12 cellular contexts compared by ENCODE assay signal in the genomic region with DNA sequence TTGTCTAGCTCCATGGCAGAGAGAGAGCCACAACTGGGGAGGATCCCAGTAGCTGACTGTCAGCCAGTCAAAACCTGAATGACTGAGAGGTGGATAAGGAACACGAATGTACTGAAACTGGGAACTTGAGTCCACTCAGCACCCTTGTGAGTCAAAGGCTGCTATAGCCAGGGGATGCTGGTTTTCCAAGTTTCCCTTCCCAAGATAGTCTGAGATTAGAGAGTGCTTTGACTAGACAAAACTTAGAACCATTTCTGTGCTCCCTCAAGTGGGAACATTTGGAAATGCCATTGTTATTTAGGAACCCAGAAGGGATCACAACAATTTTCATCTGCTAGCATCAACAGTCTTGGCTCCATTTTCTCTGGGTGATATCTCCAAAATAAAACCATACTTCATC. TPM values are rescaled to one million over a fixed set of nuclear protein-coding genes. Genes with fewer than 3 reads are reported as not detected.
A peak's percentile ranks its signal among the peaks of the same experiment; 100 is the strongest.
DNase-seq lines count a peak whose midpoint lies in the region; ATAC-seq, FAIRE-seq and TF ChIP-seq lines count a peak whose summit lies in the region.
"Had no signal": no experiment of that assay in that cellular context is flagged by ENCODE, and none has a peak within 500 bp of the region (broad histone marks: within the 10 kb centered on the region; RNA-seq: fewer than 3 reads in every experiment).

No MANE protein-coding gene starts in this region.

- intact Hi-C loops in K562 (cut with micrococcal nuclease) = no loop called here

- CTCF ChIA-PET in HEK293 (lab: Yijun Ruan, JAX) (interaction anchor here (0.6 to 4.3 kb wide), 10 partner anchors 11 to 161 kb away, joined by 3 to 53 read pairs (median 5); no protein-coding TSS in a partner anchor), K562 (lab: Yijun Ruan, JAX; ENCODE audit: low intra/inter-chr PET ratio) (interaction anchor here (1.6 kb wide), 1 partner anchor 18 kb away, joined by 10 read pairs; no protein-coding TSS in a partner anchor)

- WGBS in K562 (ENCODE audit: insufficient coverage, low coverage, missing lambda C conversion rate) = 8% methylated on average over 1 of the region's 1 CpG

- POLR2A ChIA-PET in HEK293 (lab: Yijun Ruan, JAX) = interaction anchor here (1.1 to 1.4 kb wide), 2 partner anchors 29 to 46 kb away, joined by 3 read pairs; no protein-coding TSS in a partner anchor
- POLR2A ChIA-PET in K562 (lab: Yijun Ruan, JAX) = interaction anchor here (0.6 to 5.2 kb wide), 8 partner anchors 9 to 252 kb away, joined by 3 to 78 read pairs (median 4); a partner anchor contains a TSS

- H2AFZ ChIP-seq in K562 (ENCODE audit: low read depth, low read length) (no peak overlapping the region; the same call in 1 of the 2 replicates), keratinocyte (ENCODE audit: control insufficient read depth, low read length) (no peak overlapping the region)

- H3K27me3 ChIP-seq in K562 (ENCODE audit: control insufficient read depth in 2 of 2, insufficient read depth in 2 of 2, low read length in 2 of 2) (no peaks in the 10 kb centered on the region), keratinocyte (ENCODE audit: control insufficient read depth, extremely low read depth, insufficient read depth, low read length) (no peaks in the 10 kb centered on the region)
- H3K27me3 ChIP-seq: suprapubic skin had no signal

- H3K79me2 ChIP-seq in K562 (ENCODE audit: control insufficient read depth, insufficient read depth, low read length) (peaks cover 30% of the 10 kb centered on the region), keratinocyte (ENCODE audit: control insufficient read depth, insufficient read depth, low read length) (peaks cover 33% of the 10 kb centered on the region)

- dilution Hi-C loops in keratinocyte (cut with MboI; ENCODE audit: extremely low pct_ligation_motif_present, low sequenced_read_pairs) = no loop called here

- H3K9me1 ChIP-seq in K562 (ENCODE audit: control insufficient read depth, insufficient read depth, low read length) (no peaks in the 10 kb centered on the region), keratinocyte (ENCODE audit: control insufficient read depth, extremely low read depth, insufficient read depth, low read length) (no peaks in the 10 kb centered on the region)

- 0 out of 2 replicates have a peak, but pooled peaks cover 3% of the 10 kb centered on the region for H4K20me1 ChIP-seq in K562 (replicated peaks; ENCODE audit: control insufficient read depth, insufficient read depth, low read length)
- no peaks in the 10 kb centered on the region for H4K20me1 ChIP-seq in keratinocyte (ENCODE audit: control insufficient read depth, extremely low read depth, insufficient read depth, low read length)

- H3K4me1 ChIP-seq in HEK293 (ENCODE audit: control insufficient read depth, insufficient read depth, low read length) (no peaks in the 10 kb centered on the region; the same call in none of the 2 replicates), K562 (replicated peaks in 1 of 2; ENCODE audit: control insufficient read depth in 2 of 2, insufficient read depth in 2 of 2, low read length in 2 of 2) (peaks cover 30 to 36% of the 10 kb centered on the region in 2 experiments), keratinocyte (ENCODE audit: control insufficient read depth, extremely low read depth, insufficient read depth, low read length) (peaks cover 3% of the 10 kb centered on the region)

- H3K4me3 ChIP-seq in HEK293 (ENCODE audit: low read depth, low read length) (no peak overlapping the region), K562 (no peak overlapping the region), keratinocyte (ENCODE audit: control insufficient read depth in 2 of 3, extremely low read depth in 1 of 3, insufficient read depth in 2 of 3, low read depth in 1 of 3, low read length in 3 of 3) (no peak overlapping the region)
- H3K4me3 ChIP-seq: lower lobe of right lung, suprapubic skin had no signal

- TF ChIP-seq CTCF in AG09319 (IDR thresholded peaks at IDR 0.05; ENCODE audit: low read depth, low read length) = peak; percentile 30
- peak; percentile 37 for TF ChIP-seq CTCF in HEK293 (tag by site-specific recombination; IDR thresholded peaks at IDR 0.05)
- peak; percentile 37 to 45 (median 38); a peak in 4 of 6 replicates for TF ChIP-seq CTCF in K562 (IDR thresholded peaks at IDR 0.05 in 2 of 3, conservative IDR thresholded peaks at IDR 0.05 in 1 of 3; ENCODE audit: insufficient read depth in 2 of 3, low read depth in 1 of 3, low read length in 3 of 3)
- TF ChIP-seq CTCF in keratinocyte (optimal IDR thresholded peaks at IDR 0.05 in 1 of 3, IDR thresholded peaks at IDR 0.05 in 1 of 3, conservative IDR thresholded peaks at IDR 0.05 in 1 of 3; ENCODE audit: extremely low read depth in 1 of 3, insufficient read depth in 2 of 3, low read length in 3 of 3) = peak in 2 of 3 experiments; percentile 19 to 23

- H3K9me3 ChIP-seq in HEK293 (ENCODE audit: control insufficient read depth, insufficient read depth, low read depth, low read length) (no peaks in the 10 kb centered on the region), K562 (replicated peaks; ENCODE audit: control insufficient read depth, insufficient read depth, low read depth, low read length) (no peaks in the 10 kb centered on the region), keratinocyte (ENCODE audit: control insufficient read depth, low read depth, low read length) (no peaks in the 10 kb centered on the region)
- H3K9me3 ChIP-seq: lower lobe of right lung, suprapubic skin had no signal

- ATAC-seq in K562 (no peak), HG03280 (IDR thresholded peaks at IDR 0.05; ENCODE audit: unreplicated experiment) (no peak), GM18867 (IDR thresholded peaks at IDR 0.05; ENCODE audit: unreplicated experiment) (no peak)
- ATAC-seq: lower lobe of right lung had no signal

- no peak for FAIRE-seq in K562 (lab: Jason Lieb, UNC)
- no peak for FAIRE-seq in keratinocyte (lab: Jason Lieb, UNC)

- no peak for TF ChIP-seq EP300 in K562 (IDR thresholded peaks at IDR 0.05; ENCODE audit: low read length)

- H3K4me2 ChIP-seq in K562 (ENCODE audit: insufficient read depth, low read length) (peak overlapping the region; percentile 13; the same call in 1 of the 2 replicates), keratinocyte (ENCODE audit: control insufficient read depth, extremely low read depth, insufficient read depth, low read depth, low read length) (no peak overlapping the region)

- DNase-seq in AG09319 (ENCODE audit: extremely low read depth, low read depth) (no peak), K562 (ENCODE audit: extremely low read depth in 1 of 4, low spot score in 3 of 4) (peak in 2 of 4 experiments; percentile 11 to 22), keratinocyte (ENCODE audit: low read depth, low spot score) (no peak)
- DNase-seq in activated CD4-positive, alpha-beta T cell treated with anti-CD3 and anti-CD28 coated beads, Interleukin-2, amount 50 U/mL, for 4 hours = no peak
- DNase-seq in activated naive CD4-positive, alpha-beta T cell treated with Interleukin-2 at 50 U/mL for 16 hours = no peak
- DNase-seq: DMS153, lower lobe of right lung, NCI-H1694 treated with DMSO at 0.1 percent for 48 hours had no signal

- BruUV-seq in K562 (replicated peaks; lab: Mats Ljungman, UMichigan) = no TSS peak

- peak in 1 of 2 experiments; percentile 37; a peak in 1 of 4 replicates for TF ChIP-seq RAD21 in K562 (CRISPR knock-in tag; conservative IDR thresholded peaks at IDR 0.05 in 1 of 2, IDR thresholded peaks at IDR 0.05 in 1 of 2)

- no peak for TF ChIP-seq POLR2A in K562 (conservative IDR thresholded peaks at IDR 0.05)

- H3K36me3 ChIP-seq in HEK293 (ENCODE audit: control insufficient read depth in 2 of 2, insufficient read depth in 1 of 2, low read length in 2 of 2) = peaks cover 12 to 30% of the 10 kb centered on the region in 2 experiments; a peak in 2 of 3 replicates
- H3K36me3 ChIP-seq in K562 (ENCODE audit: control insufficient read depth, insufficient read depth, low read length) = peaks cover 36% of the 10 kb centered on the region
- H3K36me3 ChIP-seq in keratinocyte (ENCODE audit: control insufficient read depth in 2 of 2, extremely low read depth in 1 of 2, insufficient read depth in 2 of 2, low read length in 2 of 2) = peaks cover 13 to 18% of the 10 kb centered on the region in 2 experiments

- no peak overlapping the region for H3K27ac ChIP-seq in HEK293 (ENCODE audit: extremely low read depth, low read depth, low read length)
- H3K27ac ChIP-seq in K562 (ENCODE audit: extremely low read depth, low read depth, low read length) = peak overlapping the region; percentile 53
- H3K27ac ChIP-seq in keratinocyte (ENCODE audit: control insufficient read depth, insufficient read depth, low read length) = no peak overlapping the region
- H3K27ac ChIP-seq: lower lobe of right lung, suprapubic skin had no signal

- in situ Hi-C loops in K562 (cut with MboI) = no loop called here

- no peak overlapping the region; a peak in 1 of 4 replicates for H3K9ac ChIP-seq in K562 (ENCODE audit: insufficient read depth in 1 of 2, low read depth in 2 of 2, low read length in 2 of 2)
- no peak overlapping the region for H3K9ac ChIP-seq in keratinocyte (ENCODE audit: control insufficient read depth, extremely low read depth, insufficient read depth, low read length)

RNA-seq across cellular contexts. Expression of a gene that starts 4.0 kb away (rescaled TPM):
- total RNA-seq in K562 (2011; cell fraction: chromatin; rRNA removed; ENCODE audit: low replicate concordance) = 48.6 and 71.2 TPM in 2 replicates
- total RNA-seq in K562 (2011; cell fraction: nucleolus; rRNA removed) = 26.7 and 27.0 TPM in 2 replicates
- 42.8 and 56.8 TPM in 2 replicates for total RNA-seq in K562 (2011; cell fraction: nucleoplasm; rRNA removed)
- 51.1 and 51.6 TPM in 2 replicates for total RNA-seq in K562 (2014; rRNA removed)
- total RNA-seq in K562 (2014; rRNA removed; fragmentation: Illumina TruSeq; extraction: Trizol) = 79.1 and 86.8 TPM in 2 replicates
- 74.0 and 75.0 TPM in 2 replicates for total RNA-seq in K562 (2015; rRNA removed; fragmentation: Illumina TruSeq; extraction: Trizol)
- 49.3 and 51.9 TPM in 2 replicates for total RNA-seq in K562 (2021)
- polyA plus RNA-seq in K562 (2011; rRNA removed) = 109 TPM in 2 replicates
- 85.7 and 115 TPM in 2 replicates for polyA plus RNA-seq in K562 (2011; cell fraction: cytosol; rRNA removed)
- 31.1 and 53.9 TPM in 2 replicates for polyA plus RNA-seq in K562 (2011; cell fraction: nucleus; rRNA removed)
- 53.3 and 68.9 TPM in 2 replicates for polyA plus RNA-seq in K562 (2012)
- 95.8 and 108 TPM in 2 replicates for polyA plus RNA-seq in K562 (2014; fragmentation: Illumina TruSeq; extraction: Trizol)
- polyA plus RNA-seq in K562 (2014; fragmentation: Nextera tagmentation; extraction: Ambion mirVana) = 100 to 1,000 TPM in 1 of 2 experiments, 10 to 100 TPM in 1; 82.7 to 126 TPM
- 59.7 and 64.5 TPM in 2 replicates for polyA plus RNA-seq in K562 (2014; rRNA removed)
- polyA minus RNA-seq in K562 (2011; rRNA and poly(A)+ RNA removed) = 57.9 and 64.9 TPM in 2 replicates
- polyA minus RNA-seq in K562 (2011; cell fraction: cytosol; rRNA and poly(A)+ RNA removed) = 22.4 and 27.7 TPM in 2 replicates
- polyA minus RNA-seq in K562 (2011; cell fraction: nucleus; rRNA and poly(A)+ RNA removed) = 9.0 and 14.2 TPM in 2 replicates
- 105 to 125 TPM (median 123 TPM) in 3 replicates for polyA plus RNA-seq in keratinocyte
- 20.0 TPM for polyA plus RNA-seq in keratinocyte (2011; ENCODE audit: low read depth)
- 88.8 and 167 TPM in 2 replicates for polyA plus RNA-seq in keratinocyte (2011; cell fraction: cytosol; rRNA removed)
- 91.6 and 94.3 TPM in 2 replicates for polyA plus RNA-seq in keratinocyte (2011; cell fraction: nucleus; rRNA removed)
- polyA plus RNA-seq in keratinocyte (2012; ENCODE audit: low replicate concordance) = 66.5 and 73.0 TPM in 2 replicates
- 30.5 to 67.9 TPM (median 65.9 TPM) in 3 replicates for polyA minus RNA-seq in keratinocyte
- 27.0 TPM for polyA minus RNA-seq in keratinocyte (2011; cell fraction: cytosol; rRNA and poly(A)+ RNA removed)
- polyA minus RNA-seq in keratinocyte (2011; cell fraction: nucleus; rRNA and poly(A)+ RNA removed) = 20.6 and 31.8 TPM in 2 replicates

RNA-seq across cellular contexts. Expression of a gene that starts 15.4 kb away (rescaled TPM):
- total RNA-seq in K562 (2011; cell fraction: chromatin; rRNA removed; ENCODE audit: low replicate concordance) = 1.2 and 2.3 TPM in 2 replicates
- total RNA-seq in K562 (2011; cell fraction: nucleolus; rRNA removed) = 1.7 TPM in 2 replicates
- total RNA-seq in K562 (2011; cell fraction: nucleoplasm; rRNA removed) = 0.92 and 1.0 TPM in 2 replicates
- 2.5 and 3.6 TPM in 2 replicates for total RNA-seq in K562 (2014; rRNA removed)
- total RNA-seq in K562 (2014; rRNA removed; fragmentation: Illumina TruSeq; extraction: Trizol) = 0.99 and 1.4 TPM in 2 replicates
- 2.3 and 2.5 TPM in 2 replicates for total RNA-seq in K562 (2015; rRNA removed; fragmentation: Illumina TruSeq; extraction: Trizol)
- 3.4 and 3.6 TPM in 2 replicates for total RNA-seq in K562 (2021)
- 0.31 and 0.42 TPM in 2 replicates for polyA plus RNA-seq in K562 (2011; rRNA removed)
- polyA plus RNA-seq in K562 (2011; cell fraction: cytosol; rRNA removed) = 0.31 and 0.69 TPM in 2 replicates
- polyA plus RNA-seq in K562 (2011; cell fraction: nucleus; rRNA removed) = 0.53 and 1.2 TPM in 2 replicates
- 0.55 and 1.8 TPM in 2 replicates for polyA plus RNA-seq in K562 (2012)
- 1.6 and 1.9 TPM in 2 replicates for polyA plus RNA-seq in K562 (2014; fragmentation: Illumina TruSeq; extraction: Trizol)
- under 1 TPM; 0.03 to 0.13 TPM for polyA plus RNA-seq in K562 (2014; fragmentation: Nextera tagmentation; extraction: Ambion mirVana)
- polyA plus RNA-seq in K562 (2014; rRNA removed) = 2.2 and 2.4 TPM in 2 replicates
- 0.24 and 0.70 TPM in 2 replicates for polyA minus RNA-seq in K562 (2011; rRNA and poly(A)+ RNA removed)
- polyA minus RNA-seq in K562 (2011; cell fraction: cytosol; rRNA and poly(A)+ RNA removed) = 0.64 and 0.76 TPM in 2 replicates
- polyA minus RNA-seq in K562 (2011; cell fraction: nucleus; rRNA and poly(A)+ RNA removed) = 0.56 and 0.81 TPM in 2 replicates
- polyA plus RNA-seq in keratinocyte = 0.09 to 0.17 TPM (median 0.10 TPM) in 3 replicates
- not detected for polyA plus RNA-seq in keratinocyte (2011; ENCODE audit: low read depth)
- not detected in 2 replicates for polyA plus RNA-seq in keratinocyte (2011; cell fraction: cytosol; rRNA removed)
- 0.24 and 0.39 TPM in 2 replicates for polyA plus RNA-seq in keratinocyte (2011; cell fraction: nucleus; rRNA removed)
- polyA plus RNA-seq in keratinocyte (2012; ENCODE audit: low replicate concordance) = 0.08 and 0.13 TPM in 2 replicates
- 0.06 TPM in 1 of 3 replicates, not detected in the others for polyA minus RNA-seq in keratinocyte
- not detected for polyA minus RNA-seq in keratinocyte (2011; cell fraction: cytosol; rRNA and poly(A)+ RNA removed)
- 0.21 TPM in 1 of 2 replicates, not detected in the other for polyA minus RNA-seq in keratinocyte (2011; cell fraction: nucleus; rRNA and poly(A)+ RNA removed)
- total RNA-seq: lower lobe of right lung had no signal

RNA-seq across cellular contexts. Expression of a gene that starts 36.4 kb away (rescaled TPM):
- not detected in 2 replicates for total RNA-seq in K562 (2011; cell fraction: chromatin; rRNA removed; ENCODE audit: low replicate concordance)
- not detected in 2 replicates for total RNA-seq in K562 (2011; cell fraction: nucleolus; rRNA removed)
- total RNA-seq in K562 (2011; cell fraction: nucleoplasm; rRNA removed) = not detected in 2 replicates
- total RNA-seq in K562 (2014; rRNA removed) (not detected in 2 replicates), K562 (2014; rRNA removed; fragmentation: Illumina TruSeq; extraction: Trizol) (not detected in 2 replicates), K562 (2015; rRNA removed; fragmentation: Illumina TruSeq; extraction: Trizol) (not detected in 2 replicates), K562 (2021) (not detected in 2 replicates)
- polyA plus RNA-seq in K562 (2011; rRNA removed) (not detected in 2 replicates), K562 (2014; fragmentation: Illumina TruSeq; extraction: Trizol) (not detected in 2 replicates), K562 (2014; fragmentation: Nextera tagmentation; extraction: Ambion mirVana) (not detected), K562 (2014; rRNA removed) (0.38 TPM in 1 of 2 replicates, not detected in the other), keratinocyte (not detected in 3 replicates)
- polyA plus RNA-seq in K562 (2011; cell fraction: cytosol; rRNA removed) = not detected in 2 replicates
- polyA plus RNA-seq in K562 (2011; cell fraction: nucleus; rRNA removed) = not detected in 2 replicates
- not detected in 2 replicates for polyA plus RNA-seq in K562 (2012)
- polyA minus RNA-seq in K562 (2011; rRNA and poly(A)+ RNA removed) = not detected in 2 replicates
- not detected in 2 replicates for polyA minus RNA-seq in K562 (2011; cell fraction: cytosol; rRNA and poly(A)+ RNA removed)
- polyA minus RNA-seq in K562 (2011; cell fraction: nucleus; rRNA and poly(A)+ RNA removed) = not detected in 2 replicates
- polyA plus RNA-seq in keratinocyte (2011; ENCODE audit: low read depth) = not detected
- polyA plus RNA-seq in keratinocyte (2011; cell fraction: cytosol; rRNA removed) = not detected in 2 replicates
- polyA plus RNA-seq in keratinocyte (2011; cell fraction: nucleus; rRNA removed) = not detected in 2 replicates
- not detected in 2 replicates for polyA plus RNA-seq in keratinocyte (2012; ENCODE audit: low replicate concordance)
- polyA minus RNA-seq in keratinocyte = not detected in 3 replicates
- polyA minus RNA-seq in keratinocyte (2011; cell fraction: cytosol; rRNA and poly(A)+ RNA removed) = not detected
- polyA minus RNA-seq in keratinocyte (2011; cell fraction: nucleus; rRNA and poly(A)+ RNA removed) = not detected in 2 replicates
- total RNA-seq: lower lobe of right lung, suprapubic skin had no signal

RNA-seq across cellular contexts. Expression of a gene that starts 43.0 kb away (rescaled TPM):
- 2.0 and 6.4 TPM in 2 replicates for total RNA-seq in K562 (2011; cell fraction: chromatin; rRNA removed; ENCODE audit: low replicate concordance)
- total RNA-seq in K562 (2011; cell fraction: nucleolus; rRNA removed) = 4.9 and 7.2 TPM in 2 replicates
- total RNA-seq in K562 (2011; cell fraction: nucleoplasm; rRNA removed) = 5.2 and 7.3 TPM in 2 replicates
- total RNA-seq in K562 (2014; rRNA removed) = 2.1 and 2.4 TPM in 2 replicates
- 1.2 and 1.3 TPM in 2 replicates for total RNA-seq in K562 (2014; rRNA removed; fragmentation: Illumina TruSeq; extraction: Trizol)
- total RNA-seq in K562 (2015; rRNA removed; fragmentation: Illumina TruSeq; extraction: Trizol) = 0.53 and 0.69 TPM in 2 replicates
- 2.4 and 2.6 TPM in 2 replicates for total RNA-seq in K562 (2021)
- 1.8 and 2.2 TPM in 2 replicates for polyA plus RNA-seq in K562 (2011; rRNA removed)
- 1.6 and 4.7 TPM in 2 replicates for polyA plus RNA-seq in K562 (2011; cell fraction: cytosol; rRNA removed)
- polyA plus RNA-seq in K562 (2011; cell fraction: nucleus; rRNA removed) = 2.0 and 3.0 TPM in 2 replicates
- polyA plus RNA-seq in K562 (2012) = 0.69 and 1.0 TPM in 2 replicates
- polyA plus RNA-seq in K562 (2014; fragmentation: Illumina TruSeq; extraction: Trizol) = 1.8 and 1.9 TPM in 2 replicates
- under 1 TPM; 0.25 to 0.31 TPM for polyA plus RNA-seq in K562 (2014; fragmentation: Nextera tagmentation; extraction: Ambion mirVana)
- 0.91 and 2.3 TPM in 2 replicates for polyA plus RNA-seq in K562 (2014; rRNA removed)
- polyA minus RNA-seq in K562 (2011; rRNA and poly(A)+ RNA removed) = 1.0 and 1.4 TPM in 2 replicates
- polyA minus RNA-seq in K562 (2011; cell fraction: cytosol; rRNA and poly(A)+ RNA removed) = 1.2 and 2.3 TPM in 2 replicates
- polyA minus RNA-seq in K562 (2011; cell fraction: nucleus; rRNA and poly(A)+ RNA removed) = 2.0 and 2.6 TPM in 2 replicates
- polyA plus RNA-seq in keratinocyte = 0.09 to 0.24 TPM (median 0.22 TPM) in 3 replicates
- not detected for polyA plus RNA-seq in keratinocyte (2011; ENCODE audit: low read depth)
- 0.13 and 0.16 TPM in 2 replicates for polyA plus RNA-seq in keratinocyte (2011; cell fraction: cytosol; rRNA removed)
- polyA plus RNA-seq in keratinocyte (2011; cell fraction: nucleus; rRNA removed) = 0.41 and 0.46 TPM in 2 replicates
- 0.17 and 0.39 TPM in 2 replicates for polyA plus RNA-seq in keratinocyte (2012; ENCODE audit: low replicate concordance)
- 0.13 TPM in 1 of 3 replicates, not detected in the others for polyA minus RNA-seq in keratinocyte
- not detected for polyA minus RNA-seq in keratinocyte (2011; cell fraction: cytosol; rRNA and poly(A)+ RNA removed)
- polyA minus RNA-seq in keratinocyte (2011; cell fraction: nucleus; rRNA and poly(A)+ RNA removed) = 0.31 TPM in 1 of 2 replicates, not detected in the other

RNA-seq across cellular contexts. Expression of a gene that starts 46.0 kb away (rescaled TPM):
- 218 and 331 TPM in 2 replicates for total RNA-seq in K562 (2011; cell fraction: chromatin; rRNA removed; ENCODE audit: low replicate concordance)
- total RNA-seq in K562 (2011; cell fraction: nucleolus; rRNA removed) = 143 and 150 TPM in 2 replicates
- total RNA-seq in K562 (2011; cell fraction: nucleoplasm; rRNA removed) = 136 and 138 TPM in 2 replicates
- total RNA-seq in K562 (2014; rRNA removed) (17.5 and 23.5 TPM in 2 replicates), K562 (2014; rRNA removed; fragmentation: Illumina TruSeq; extraction: Trizol) (10.5 and 10.6 TPM in 2 replicates), K562 (2015; rRNA removed; fragmentation: Illumina TruSeq; extraction: Trizol) (13.7 and 20.1 TPM in 2 replicates), K562 (2021) (89.5 and 93.7 TPM in 2 replicates)
- polyA plus RNA-seq in K562 (2011; rRNA removed) (9.9 and 15.2 TPM in 2 replicates), K562 (2014; fragmentation: Illumina TruSeq; extraction: Trizol) (53.8 and 73.7 TPM in 2 replicates), K562 (2014; fragmentation: Nextera tagmentation; extraction: Ambion mirVana) (1 to 10 TPM in 1 of 2 experiments, under 1 TPM in 1; 0.22 to 1.4 TPM), K562 (2014; rRNA removed) (33.3 and 42.1 TPM in 2 replicates), keratinocyte (9.3 to 12.1 TPM (median 9.8 TPM) in 3 replicates)
- polyA plus RNA-seq in K562 (2011; cell fraction: cytosol; rRNA removed) = 9.3 and 9.7 TPM in 2 replicates
- polyA plus RNA-seq in K562 (2011; cell fraction: nucleus; rRNA removed) = 68.2 and 72.0 TPM in 2 replicates
- polyA plus RNA-seq in K562 (2012) = 37.5 and 39.4 TPM in 2 replicates
- polyA minus RNA-seq in K562 (2011; rRNA and poly(A)+ RNA removed) = 18.1 and 20.1 TPM in 2 replicates
- 58.5 and 91.1 TPM in 2 replicates for polyA minus RNA-seq in K562 (2011; cell fraction: cytosol; rRNA and poly(A)+ RNA removed)
- 19.0 and 36.2 TPM in 2 replicates for polyA minus RNA-seq in K562 (2011; cell fraction: nucleus; rRNA and poly(A)+ RNA removed)
- polyA plus RNA-seq in keratinocyte (2011; ENCODE audit: low read depth) = 21.7 TPM
- 5.0 and 8.0 TPM in 2 replicates for polyA plus RNA-seq in keratinocyte (2011; cell fraction: cytosol; rRNA removed)
- 64.9 and 67.1 TPM in 2 replicates for polyA plus RNA-seq in keratinocyte (2011; cell fraction: nucleus; rRNA removed)
- 16.3 and 25.6 TPM in 2 replicates for polyA plus RNA-seq in keratinocyte (2012; ENCODE audit: low replicate concordance)
- 11.6 to 77.1 TPM (median 36.3 TPM) in 3 replicates for polyA minus RNA-seq in keratinocyte
- 18.6 TPM for polyA minus RNA-seq in keratinocyte (2011; cell fraction: cytosol; rRNA and poly(A)+ RNA removed)
- polyA minus RNA-seq in keratinocyte (2011; cell fraction: nucleus; rRNA and poly(A)+ RNA removed) = 56.6 and 78.4 TPM in 2 replicates
